Comparison of ENCODE assay signal across 29 cellular contexts in genomic region chr2:235217814-235218213, GRCh38.
DNase-seq lines count a peak whose midpoint lies in the region; ATAC-seq, FAIRE-seq and TF ChIP-seq lines count a peak whose summit lies in the region.
"Had no signal": no experiment of that assay in that cellular context is flagged by ENCODE, and none has a peak within 500 bp of the region (broad histone marks: within the 10 kb centered on the region; RNA-seq: fewer than 3 reads in every experiment).

No MANE protein-coding gene starts in this region.

- no peak for FAIRE-seq in frontal cortex (lab: Jason Lieb, UNC)
- FAIRE-seq: A204.1, GM12892, kidney had no signal

- DNase-seq in AG04449 (ENCODE audit: low read depth, low spot score) (peak; percentile 28), ELR (ENCODE audit: low read depth) (peak; percentile 25), SK-N-MC (ENCODE audit: low read depth, low spot score) (no peak), fibroblast of lung (ENCODE audit: low read depth in 2 of 2) (peak; percentile 7 to 19), frontal cortex (ENCODE audit: low spot score in 2 of 2) (no peak), Karpas-422 (no peak)
- DNase-seq: activated CD8-positive, alpha-beta T cell treated with anti-CD3 and anti-CD28 coated beads, Interleukin-2, amount 10 ng/mL, durations not matched to agents 7 days and 5 days; activated naive CD4-positive, alpha-beta T cell treated with anti-CD3 and anti-CD28 coated beads for 36 hours; adrenal gland; body of pancreas; CD8-positive, alpha-beta memory T cell; cerebellar nuclear complex; DMS 273 treated with DMSO at 0.1 percent for 48 hours; foreskin keratinocyte; heart right ventricle; KG1; kidney; left ventricle myocardium superior; NCI-H1436; NCI-H82; Peyer's patch; stimulated activated CD8-positive, alpha-beta memory T cell treated with anti-CD3 and anti-CD28 coated beads, Interleukin-4, amount 100 ng/mL, for 48 hours; SW 1271; testis had no signal

- H4K20me1 ChIP-seq in fibroblast of lung (ENCODE audit: control insufficient read depth, extremely low read depth, insufficient read depth, low read length): no peaks in the 10 kb centered on the region
- no peaks in the 10 kb centered on the region for H4K20me1 ChIP-seq in Karpas-422 (ENCODE audit: insufficient read depth, low read depth, low read length)

- ATAC-seq in HG03520 (IDR thresholded peaks at IDR 0.05; ENCODE audit: unreplicated experiment): no peak
- ATAC-seq in HG02970 (IDR thresholded peaks at IDR 0.05; ENCODE audit: low FRiP score, unreplicated experiment): no peak
- ATAC-seq: activated CD8-positive, alpha-beta T cell treated with anti-CD3 and anti-CD28 coated beads, Interleukin-2, amount 10 ng/mL, durations not matched to agents 7 days and 5 days; body of pancreas; foreskin keratinocyte; HCT116 had no signal

- H3K79me2 ChIP-seq in fibroblast of lung (ENCODE audit: control insufficient read depth, insufficient read depth, low read length) (no peaks in the 10 kb centered on the region), Karpas-422 (ENCODE audit: low read length) (no peaks in the 10 kb centered on the region)

- H3K27ac ChIP-seq in SK-N-MC (peak overlapping the region; percentile 63; the same call in 1 of the 2 replicates), fibroblast of lung (ENCODE audit: insufficient read depth, low read length) (no peak overlapping the region), Karpas-422 (ENCODE audit: low read length) (no peak overlapping the region)
- H3K27ac ChIP-seq: adrenal gland, body of pancreas, foreskin keratinocyte, heart right ventricle, Peyer's patch, testis had no signal

- H3K9ac ChIP-seq in SK-N-MC (ENCODE audit: insufficient read length) (peak overlapping the region; percentile 14), fibroblast of lung (ENCODE audit: insufficient read depth, low read length) (no peak overlapping the region), Karpas-422 (ENCODE audit: low read length) (no peak overlapping the region)

- no peaks in the 10 kb centered on the region for H3K9me2 ChIP-seq in Karpas-422 (replicated peaks; ENCODE audit: insufficient read depth, low read length)

- H3K4me3 ChIP-seq in AG04449 (ENCODE audit: low read depth, low read length) (no peak overlapping the region), SK-N-MC (peak overlapping the region; percentile 35; the same call in 1 of the 2 replicates), fibroblast of lung (replicated peaks in 1 of 4; ENCODE audit: control extremely low read depth in 1 of 4, insufficient read depth in 1 of 4, low read depth in 3 of 4, low read length in 4 of 4) (no peak overlapping the region), Karpas-422 (ENCODE audit: low read length) (no peak overlapping the region)
- H3K4me3 ChIP-seq: adrenal gland, body of pancreas, heart right ventricle, Peyer's patch, testis had no signal

- H3K4me1 ChIP-seq in fibroblast of lung (ENCODE audit: control insufficient read depth, extremely low read depth, insufficient read depth, low read length) (no peaks in the 10 kb centered on the region), Karpas-422 (ENCODE audit: low read length) (no peaks in the 10 kb centered on the region)
- H3K4me1 ChIP-seq: adrenal gland, body of pancreas, foreskin keratinocyte, heart right ventricle, Peyer's patch, testis had no signal

- CTCF ChIA-PET in AG04449 (lab: Yijun Ruan, JAX): no interaction called here

- H3K27me3 ChIP-seq in fibroblast of lung (ENCODE audit: control insufficient read depth, insufficient read depth, low read length) (no peaks in the 10 kb centered on the region), Karpas-422 (ENCODE audit: low read length) (no peaks in the 10 kb centered on the region)
- H3K27me3 ChIP-seq: adrenal gland, body of pancreas, Peyer's patch, testis had no signal

- H2AFZ ChIP-seq in fibroblast of lung (ENCODE audit: low read length): no peak overlapping the region
- H2AFZ ChIP-seq in Karpas-422 (ENCODE audit: low read length): no peak overlapping the region

- TF ChIP-seq CTCF in AG04449 (IDR thresholded peaks at IDR 0.05; ENCODE audit: insufficient read depth, low read length, missing control alignments): no peak
- TF ChIP-seq CTCF in fibroblast of lung (conservative IDR thresholded peaks at IDR 0.05 in 1 of 2, IDR thresholded peaks at IDR 0.05 in 1 of 2; ENCODE audit: low read depth in 1 of 2, low read length in 2 of 2): no peak

- H3K4me2 ChIP-seq in fibroblast of lung (ENCODE audit: extremely low read depth, insufficient read depth, low read length) (no peak overlapping the region), Karpas-422 (ENCODE audit: low read depth, low read length, poor library complexity, severe bottlenecking) (no peak overlapping the region)

- H3K36me3 ChIP-seq in SK-N-MC (ENCODE audit: insufficient read depth, low read length) (no peaks in the 10 kb centered on the region), fibroblast of lung (ENCODE audit: control insufficient read depth, insufficient read depth, low read length) (no peaks in the 10 kb centered on the region), Karpas-422 (ENCODE audit: insufficient read depth, low read length) (no peaks in the 10 kb centered on the region)
- H3K36me3 ChIP-seq: adrenal gland, heart right ventricle, Peyer's patch had no signal

- POLR2A ChIA-PET in AG04449 (lab: Yijun Ruan, JAX): no interaction called here

- no peaks in the 10 kb centered on the region for H3K9me3 ChIP-seq in SK-N-MC (ENCODE audit: low read depth, low read length)
- H3K9me3 ChIP-seq in fibroblast of lung (ENCODE audit: control insufficient read depth, insufficient read depth, low read depth, low read length): no peaks in the 10 kb centered on the region
- no peaks in the 10 kb centered on the region for H3K9me3 ChIP-seq in Karpas-422 (ENCODE audit: low read length)
- H3K9me3 ChIP-seq: adrenal gland, body of pancreas, heart right ventricle, Peyer's patch, testis had no signal

Comparison
In these comparisons a context has a peak if more than half of its experiments do, and no peak if none do; other contexts are left out.
1. DNase-seq: peak in AG04449 (single experiment), ELR (single experiment) and fibroblast of lung (2 of 2); none in SK-N-MC (single experiment), frontal cortex (0 of 2) and Karpas-422 (single experiment).